Comparison of ENCODE assay signal across 8 cellular contexts in the genomic region with DNA sequence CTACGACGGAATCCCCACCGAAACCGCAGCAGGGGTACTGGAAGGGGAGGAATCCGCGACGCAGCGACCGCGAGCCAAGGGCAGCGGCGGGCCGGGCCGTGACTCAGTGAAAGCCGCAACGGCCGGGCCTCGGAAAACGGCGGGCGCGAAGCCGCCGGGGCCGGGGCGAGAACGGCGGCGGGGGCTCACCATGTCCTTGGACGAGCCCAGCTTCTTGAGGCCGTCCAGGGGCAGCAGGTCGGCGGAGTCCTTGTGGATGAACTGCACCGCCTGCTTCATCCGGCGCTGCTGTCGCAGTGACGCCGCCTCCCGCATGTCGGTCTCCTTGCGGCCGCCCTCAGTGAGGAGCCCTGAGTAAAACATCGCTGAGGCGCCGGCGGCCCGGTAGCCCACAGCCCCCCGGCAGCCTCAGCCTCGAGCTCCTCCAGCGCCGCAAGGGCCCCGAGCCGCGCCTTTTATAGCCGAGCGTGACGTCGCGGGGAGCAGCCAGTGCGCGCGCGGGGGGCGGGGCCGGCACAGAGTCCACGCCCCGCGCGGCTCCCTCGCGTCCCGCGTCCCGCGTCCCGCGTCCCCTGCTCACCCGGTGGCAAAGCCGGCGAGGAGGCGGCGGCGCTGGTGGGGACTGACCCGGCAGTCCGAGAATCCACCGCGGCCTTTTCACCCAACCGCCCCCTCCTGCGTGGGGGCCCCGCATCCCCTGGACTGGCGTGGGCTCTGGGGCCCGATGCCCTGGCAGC. TPM values are rescaled to one million over a fixed set of nuclear protein-coding genes. Genes with fewer than 3 reads are reported as not detected.
DNase-seq lines count a peak whose midpoint lies in the region; ATAC-seq and TF ChIP-seq lines count a peak whose summit lies in the region.

TSS of gene NRIP3 (minus strand) at position 429 of the 737 bp plus-strand sequence. CDS start at position 363, 66 bp downstream.

- H3K27me3 Mint-ChIP-seq in CD4-positive, alpha-beta T cell = peaks cover 51% of the 10 kb centered on the region
- peaks cover 50% of the 10 kb centered on the region for H3K27me3 Mint-ChIP-seq in activated T-cell treated with anti-CD3 and anti-CD28 coated beads, Interleukin-2, amount 50 U/mL, for 24 hours

- peak; percentile 66 to 85 (median 72) for DNase-seq in CD4-positive, alpha-beta T cell
- peak; percentile 60 for DNase-seq in NOMO-1 treated with DMSO at 0.1 percent for 48 hours (lab: John Stamatoyannopoulos, UW; ENCODE audit: unreplicated experiment)
- DNase-seq in activated T-cell treated with anti-CD3 and anti-CD28 coated beads, Interleukin-2, amount 50 U/mL, for 24 hours = peak; percentile 81
- peak; percentile 47 to 58 for DNase-seq in stimulated activated CD8-positive, alpha-beta memory T cell treated with anti-CD3 and anti-CD28 coated beads, Interleukin-4, amount 100 ng/mL, for 1 hour (ENCODE audit: low read depth in 2 of 2, low spot score in 1 of 2)

- intact Hi-C loops in CD4-positive, alpha-beta T cell (cut with DNase I, micrococcal nuclease) = loop anchor here in 1 of 2 experiments (10.0 kb wide), 1 partner anchor 319 kb away; the partner anchor contains the start of genes RPL27A and TRIM66

- H3K9ac ChIP-seq in mucosa of stomach (ENCODE audit: low read length) = no peak within 1 kb of the TSS

- H3K27me3 ChIP-seq in CD4-positive, alpha-beta T cell (ENCODE audit: control insufficient read depth, insufficient read depth, low read length) = peaks cover 40% of the 10 kb centered on the region
- no peaks in the 10 kb centered on the region for H3K27me3 ChIP-seq in esophagus (ENCODE audit: control insufficient read depth in 1 of 2, insufficient read depth in 2 of 2, low read length in 2 of 2)
- peaks cover 68% of the 10 kb centered on the region for H3K27me3 ChIP-seq in mucosa of stomach (ENCODE audit: control insufficient read depth, insufficient read depth, low read length)

- peak within 1 kb of the TSS; percentile 25 for H3K27ac Mint-ChIP-seq in CD4-positive, alpha-beta T cell
- H3K27ac Mint-ChIP-seq in activated T-cell treated with anti-CD3 and anti-CD28 coated beads, Interleukin-2, amount 50 U/mL, for 24 hours = peak within 1 kb of the TSS; percentile 73

- peaks cover 22% of the 10 kb centered on the region for H3K4me1 Mint-ChIP-seq in CD4-positive, alpha-beta T cell (ENCODE audit: low read depth)
- peaks cover 27% of the 10 kb centered on the region for H3K4me1 Mint-ChIP-seq in activated T-cell treated with anti-CD3 and anti-CD28 coated beads, Interleukin-2, amount 50 U/mL, for 24 hours (ENCODE audit: low read depth)

- CTCF ChIA-PET in CD4-positive, alpha-beta T cell (lab: Charles Lee) = no interaction called here

- peak within 1 kb of the TSS; percentile 87 for H3K4me3 Mint-ChIP-seq in CD4-positive, alpha-beta T cell
- H3K4me3 Mint-ChIP-seq in activated T-cell treated with anti-CD3 and anti-CD28 coated beads, Interleukin-2, amount 50 U/mL, for 24 hours = peak within 1 kb of the TSS; percentile 64

- TF ChIP-seq CTCF in CD4-positive, alpha-beta T cell (IDR thresholded peaks at IDR 0.05) = no peak

- no peaks in the 10 kb centered on the region for H3K9me3 ChIP-seq in CD4-positive, alpha-beta T cell (ENCODE audit: control insufficient read depth, low read length)
- peaks cover 0 to 3% of the 10 kb centered on the region in 2 donors for H3K9me3 ChIP-seq in esophagus (ENCODE audit: control insufficient read depth in 2 of 2, insufficient read depth in 1 of 2, low read depth in 1 of 2, low read length in 1 of 2)
- no peaks in the 10 kb centered on the region for H3K9me3 ChIP-seq in mucosa of stomach (ENCODE audit: control insufficient read depth, low read length)

- H3K4me1 ChIP-seq in esophagus (ENCODE audit: control insufficient read depth in 2 of 2, insufficient read depth in 2 of 2, low read length in 1 of 2) = peaks cover 5 to 11% of the 10 kb centered on the region in 2 donors
- H3K4me1 ChIP-seq in mucosa of stomach (ENCODE audit: control insufficient read depth, insufficient read depth, low read length) = peaks cover 13% of the 10 kb centered on the region

- peak; percentile 90 for ATAC-seq in CD4-positive, alpha-beta T cell (ENCODE audit: poor library complexity)
- ATAC-seq in HG02571 (IDR thresholded peaks at IDR 0.05; ENCODE audit: unreplicated experiment) (peak; percentile 52), GM21786 (IDR thresholded peaks at IDR 0.05; ENCODE audit: unreplicated experiment) (no peak)

- no peaks in the 10 kb centered on the region for H3K36me3 Mint-ChIP-seq in CD4-positive, alpha-beta T cell (ENCODE audit: low read depth)
- H3K36me3 Mint-ChIP-seq in activated T-cell treated with anti-CD3 and anti-CD28 coated beads, Interleukin-2, amount 50 U/mL, for 24 hours (ENCODE audit: low read depth) = no peaks in the 10 kb centered on the region

- WGBS in esophagus, 2 donors = 1 to 3% methylated on average over 63 to 93 of the region's 93 CpGs

- H3K4me3 ChIP-seq in esophagus (ENCODE audit: low read depth in 1 of 2, low read length in 2 of 2) (peak within 1 kb of the TSS; percentile 42 to 43), mucosa of stomach (ENCODE audit: low read length) (peak within 1 kb of the TSS; percentile 14)

- no peak within 1 kb of the TSS for H3K27ac ChIP-seq in CD4-positive, alpha-beta T cell (ENCODE audit: low read depth, low read length)
- H3K27ac ChIP-seq in esophagus (ENCODE audit: low read depth in 2 of 2, low read length in 1 of 2) = no peak within 1 kb of the TSS

- H3K9me3 Mint-ChIP-seq in CD4-positive, alpha-beta T cell = no peaks in the 10 kb centered on the region
- no peaks in the 10 kb centered on the region for H3K9me3 Mint-ChIP-seq in activated T-cell treated with anti-CD3 and anti-CD28 coated beads, Interleukin-2, amount 50 U/mL, for 24 hours

- POLR2A ChIA-PET in CD4-positive, alpha-beta T cell (lab: Charles Lee) = interaction anchor here (0.9 to 2.9 kb wide), 4 partner anchors 13 to 457 kb away, joined by 3 to 14 read pairs (median 4); partner anchors contain the start of genes RPL27A, TMEM9B and ZNF143

- H3K36me3 ChIP-seq in esophagus (ENCODE audit: control insufficient read depth in 2 of 2, insufficient read depth in 2 of 2, low read length in 1 of 2) = no peaks in the 10 kb centered on the region
- H3K36me3 ChIP-seq in mucosa of stomach (ENCODE audit: control insufficient read depth, insufficient read depth, low read length) = no peaks in the 10 kb centered on the region

RNA-seq across cellular contexts. Expression of gene NRIP3, which starts in this region (rescaled TPM):
- 1 to 10 TPM; 4.6 to 4.9 TPM for total RNA-seq in CD4-positive, alpha-beta T cell
- under 1 TPM; 0.08 to 0.22 TPM for polyA plus RNA-seq in esophagus
